In the genomic region with DNA sequence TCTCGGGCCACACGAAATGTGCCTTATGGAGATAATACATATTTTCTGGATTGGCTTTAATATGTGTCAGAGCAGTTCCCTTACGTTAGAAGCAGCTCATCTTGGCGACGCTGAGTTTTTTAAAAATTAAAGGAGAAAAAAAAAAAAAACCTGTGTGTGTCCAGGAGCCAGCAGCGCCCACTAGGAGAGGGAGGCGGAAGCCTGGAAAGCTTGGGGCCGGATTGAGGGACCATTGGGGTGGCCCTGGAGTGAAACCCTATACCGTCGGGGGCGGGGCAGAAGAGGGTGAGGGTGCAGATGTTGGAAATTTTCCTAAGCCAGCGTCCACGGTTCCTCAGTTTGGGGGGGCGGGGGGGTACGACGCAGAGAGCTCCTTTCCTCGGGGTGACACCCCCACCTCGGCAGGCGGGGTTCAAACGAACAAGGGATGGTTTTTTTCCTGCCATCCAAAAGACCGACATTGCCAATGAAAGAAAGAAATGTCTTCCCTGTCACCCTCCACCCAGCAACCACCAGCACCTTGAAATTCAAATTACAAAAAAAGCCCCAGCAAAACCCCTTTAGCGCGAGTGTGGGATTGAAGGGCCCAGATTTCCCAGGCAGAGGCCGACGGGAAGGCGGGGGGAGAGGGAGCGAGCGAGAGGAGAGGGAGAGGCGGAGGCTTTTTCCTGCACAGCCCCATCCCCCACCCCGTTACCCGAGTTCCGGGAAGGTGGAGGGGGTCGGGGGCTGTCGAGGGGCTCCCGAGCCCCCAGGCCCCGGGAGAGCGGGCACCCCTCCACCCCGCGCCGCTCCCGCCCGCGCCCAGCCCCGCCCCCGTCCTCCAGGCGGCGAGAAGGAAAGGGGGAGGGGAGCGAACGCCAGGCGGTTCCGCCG, we compare ENCODE assay signal across 1 cellular context.
TF ChIP-seq lines count a peak whose summit lies in the region.

No MANE protein-coding gene starts in this region.

TF ChIP-seq in A549, 52 proteins besides CTCF, POLR2A, EP300 and RAD21 (continued from another document):
- TF ChIP-seq REST (IDR thresholded peaks at IDR 0.05) = no peak
